1 cellular context compared by ENCODE assay signal in the genomic region with DNA sequence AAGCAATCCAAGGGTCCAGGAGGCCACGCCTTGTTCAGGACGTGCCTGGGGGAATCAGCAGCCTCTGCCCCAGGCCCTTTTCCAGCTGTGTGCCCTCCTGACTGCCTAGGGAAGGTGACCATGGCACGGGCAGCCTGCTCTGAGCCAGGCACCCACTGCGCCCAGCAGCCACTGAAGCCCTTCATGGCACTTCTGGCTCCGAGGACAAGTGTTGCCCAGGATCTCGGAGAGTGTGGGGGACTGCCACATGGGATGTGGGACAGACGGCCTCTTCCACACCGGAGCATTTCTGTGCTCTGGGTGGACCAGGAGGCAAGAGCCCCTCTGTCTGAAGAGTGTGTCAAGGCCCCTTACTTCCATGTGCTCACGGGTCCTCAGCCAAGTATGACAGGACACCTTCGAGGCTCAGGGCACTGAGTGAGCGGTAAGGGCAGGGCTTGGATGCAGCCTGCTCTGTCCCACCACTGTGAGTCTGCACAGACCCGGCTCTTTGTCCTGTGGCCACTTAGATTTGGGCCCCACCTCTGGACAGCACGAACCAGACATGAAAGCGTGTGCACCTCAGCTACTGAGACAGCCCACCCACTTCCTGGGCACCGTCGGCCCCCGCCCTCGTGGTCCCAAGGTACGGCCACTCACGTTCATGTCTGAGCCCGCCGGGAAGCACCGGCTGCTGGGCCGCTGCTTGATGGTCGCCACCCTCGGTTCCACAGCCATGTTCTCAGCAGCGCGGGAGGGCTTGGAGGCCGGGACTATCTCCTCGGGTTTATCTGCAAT.
TF ChIP-seq lines count a peak whose summit lies in the region.

No MANE protein-coding gene starts in this region.

TF ChIP-seq in H1, 55 proteins besides CTCF, POLR2A, EP300 and RAD21:
- no peak for TF ChIP-seq ASH2L (IDR thresholded peaks at IDR 0.05; ENCODE audit: low read length)
- TF ChIP-seq CBX5 (IDR thresholded peaks at IDR 0.05; ENCODE audit: low read depth, low read length) = no peak
- TF ChIP-seq SP2 (IDR thresholded peaks at IDR 0.05; ENCODE audit: low read length) = no peak
- peak; percentile 41; the same call in 1 of the 2 replicates for TF ChIP-seq POLR2AphosphoS5 (IDR thresholded peaks at IDR 0.05; ENCODE audit: low read depth, low read length)
- TF ChIP-seq KDM5A (IDR thresholded peaks at IDR 0.05; ENCODE audit: low read length) = no peak
- no peak for TF ChIP-seq HDAC6 (IDR thresholded peaks at IDR 0.05; ENCODE audit: low read depth, low read length)
